ENCODE assay signal across 9 cellular contexts in the genomic region with DNA sequence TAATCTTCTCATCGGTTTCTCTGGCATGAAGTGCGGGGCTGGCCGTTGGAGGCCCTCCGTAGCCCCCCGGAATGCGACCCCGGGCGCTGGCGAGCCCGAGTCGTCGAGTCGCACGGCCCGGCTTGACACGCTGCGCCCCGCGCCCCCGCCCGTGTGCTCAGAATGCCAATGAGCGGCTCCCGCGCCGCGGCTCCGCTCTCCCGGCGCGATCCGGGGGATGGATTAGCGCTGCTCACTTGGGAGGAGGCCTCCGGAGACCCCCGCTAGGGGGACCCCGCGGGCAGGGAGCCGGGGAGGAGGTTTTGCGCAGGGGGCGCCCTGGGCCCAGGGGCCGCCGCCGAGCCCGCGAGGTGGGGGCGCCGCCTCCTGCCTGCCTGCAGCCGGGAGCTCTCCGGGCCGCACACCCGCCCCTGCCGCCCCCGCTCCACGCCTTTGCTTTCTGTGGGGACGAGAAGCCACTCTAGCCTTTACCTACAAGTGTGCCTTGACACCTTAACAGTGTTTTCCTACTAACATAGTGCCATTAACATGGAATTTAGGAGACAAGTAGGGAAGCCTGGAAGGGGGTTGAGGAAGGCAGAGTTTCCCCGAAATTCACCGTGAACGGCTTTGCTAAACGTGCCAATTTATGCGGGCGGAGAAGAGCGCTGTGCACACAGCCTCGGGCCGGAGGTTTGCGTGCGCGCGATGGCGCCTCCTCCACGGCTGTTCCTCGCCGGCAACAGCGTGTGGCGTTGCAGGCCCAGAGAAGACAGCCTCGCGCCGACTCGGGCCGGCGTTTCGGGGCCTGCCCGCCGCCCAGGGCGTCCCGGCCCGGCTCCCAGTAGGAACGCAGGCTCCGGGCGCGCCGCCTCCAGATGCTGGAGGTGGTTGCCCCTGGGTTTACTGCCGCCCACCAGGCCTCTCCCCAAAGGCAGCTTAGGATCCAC. TPM values are rescaled to one million over a fixed set of nuclear protein-coding genes. Genes with fewer than 3 reads are reported as not detected.
DNase-seq lines count a peak whose midpoint lies in the region; ATAC-seq, FAIRE-seq and TF ChIP-seq lines count a peak whose summit lies in the region.
"Had no signal": no experiment of that assay in that cellular context is flagged by ENCODE, and none has a peak within 500 bp of the region (broad histone marks: within the 10 kb centered on the region; RNA-seq: fewer than 3 reads in every experiment).

No MANE protein-coding gene starts in this region.

- H3K4me1 ChIP-seq in astrocyte (ENCODE audit: insufficient read depth, low read length) (peaks cover 22% of the 10 kb centered on the region), skeletal muscle tissue (ENCODE audit: control insufficient read depth in 3 of 3, insufficient read depth in 3 of 3, low read length in 3 of 3) (peaks cover 24 to 39% (median 32%) of the 10 kb centered on the region in 3 donors)

- peak overlapping the region; percentile 97 for H3K4me2 ChIP-seq in astrocyte (ENCODE audit: low read length)

- peak overlapping the region; percentile 73 for H3K4me3 Mint-ChIP-seq in astrocyte (ENCODE audit: unreplicated experiment)

- peaks cover 59% of the 10 kb centered on the region for H3K27me3 ChIP-seq in astrocyte (ENCODE audit: insufficient read depth, low read length)
- peaks cover 71 to 85% (median 81%) of the 10 kb centered on the region in 3 donors for H3K27me3 ChIP-seq in skeletal muscle tissue (ENCODE audit: control insufficient read depth in 3 of 3, insufficient read depth in 3 of 3, low read length in 3 of 3)

- H3K27ac ChIP-seq in SK-N-MC (no peak overlapping the region), astrocyte (ENCODE audit: low read depth, low read length) (no peak overlapping the region), skeletal muscle tissue (ENCODE audit: low read depth, low read length) (no peak overlapping the region)

- H4K20me1 ChIP-seq in astrocyte (ENCODE audit: insufficient read depth, low read length) = no peaks in the 10 kb centered on the region

- DNase-seq in NCI-H2081 (lab: John Stamatoyannopoulos, UW) = peak; percentile 70 to 76
- DNase-seq in NCI-H2081 treated with DMSO at 0.1 percent for 48 hours (lab: John Stamatoyannopoulos, UW) = no peak
- DNase-seq in SK-N-MC (ENCODE audit: low read depth, low spot score) = peak; percentile 16
- peak; percentile 60 for DNase-seq in astrocyte (ENCODE audit: low read depth)
- DNase-seq in hepatic stellate cell (ENCODE audit: low spot score) = peak; percentile 89

- no peaks in the 10 kb centered on the region for H3K79me2 ChIP-seq in astrocyte (ENCODE audit: insufficient read depth, low read length)

- ATAC-seq in HG03457 (IDR thresholded peaks at IDR 0.05; ENCODE audit: unreplicated experiment) (peak; percentile 40), HG03280 (IDR thresholded peaks at IDR 0.05; ENCODE audit: unreplicated experiment) (no peak)

- peaks cover 3% of the 10 kb centered on the region for H3K9me3 Mint-ChIP-seq in astrocyte (ENCODE audit: unreplicated experiment)

- H2AFZ ChIP-seq in astrocyte (ENCODE audit: low read depth, low read length) = peak overlapping the region; percentile 93

- peak; percentile 15 for TF ChIP-seq CTCF in astrocyte (IDR thresholded peaks at IDR 0.05; ENCODE audit: insufficient read depth, low read depth, low read length)

- H3K27me3 Mint-ChIP-seq in astrocyte (ENCODE audit: low read depth, unreplicated experiment) = peaks cover 40% of the 10 kb centered on the region

- H3K36me3 Mint-ChIP-seq in astrocyte (ENCODE audit: low read depth, unreplicated experiment) = no peaks in the 10 kb centered on the region

- peaks cover 2% of the 10 kb centered on the region for H3K4me1 Mint-ChIP-seq in astrocyte (ENCODE audit: low read depth, unreplicated experiment)

- H3K36me3 ChIP-seq in SK-N-MC (ENCODE audit: insufficient read depth, low read length) (no peaks in the 10 kb centered on the region), astrocyte (ENCODE audit: insufficient read depth, low read length) (no peaks in the 10 kb centered on the region), skeletal muscle tissue (ENCODE audit: control insufficient read depth in 3 of 3, insufficient read depth in 3 of 3, low read length in 3 of 3) (no peaks in the 10 kb centered on the region)

- no peak overlapping the region for H3K9ac ChIP-seq in SK-N-MC (ENCODE audit: insufficient read length)
- H3K9ac ChIP-seq in astrocyte (ENCODE audit: low read length) = no peak overlapping the region
- H3K9ac ChIP-seq in skeletal muscle tissue (ENCODE audit: low read depth in 1 of 3, low read length in 3 of 3) = peak overlapping the region in 2 of 3 donors; percentile 6 to 40

- no peaks in the 10 kb centered on the region for H3K9me3 ChIP-seq in SK-N-MC (ENCODE audit: low read depth, low read length)
- H3K9me3 ChIP-seq in astrocyte (ENCODE audit: insufficient read depth, low read depth, low read length) = no peaks in the 10 kb centered on the region
- H3K9me3 ChIP-seq in skeletal muscle tissue (ENCODE audit: control insufficient read depth in 3 of 3, low read length in 3 of 3) = no peaks in the 10 kb centered on the region

- H3K4me3 ChIP-seq in SK-N-MC (peak overlapping the region; percentile 81), astrocyte (ENCODE audit: insufficient read depth, low read depth, low read length) (peak overlapping the region; percentile 47), skeletal muscle tissue (ENCODE audit: low read length in 3 of 3) (peak overlapping the region; percentile 58 to 67 (median 66))

- no peak for FAIRE-seq in astrocyte (lab: Jason Lieb, UNC)
- FAIRE-seq: G401.6 had no signal

- no peak overlapping the region for H3K27ac Mint-ChIP-seq in astrocyte (ENCODE audit: unreplicated experiment)

RNA-seq across cellular contexts. Expression of a gene that starts 7.1 kb away (rescaled TPM):
- total RNA-seq in astrocyte (0.16 and 0.79 TPM in 2 replicates), skeletal muscle tissue (not detected)

Comparison
In these comparisons a context has a peak if more than half of its experiments do, and no peak if none do; other contexts are left out.
1. H3K9ac ChIP-seq: peak in skeletal muscle tissue (2 of 3); none in SK-N-MC (single experiment) and astrocyte (single experiment).
2. Peak in every context shown above with its lines, with median percentiles within 50 percentile points of each other: H3K4me3 ChIP-seq.